In the genomic region with DNA sequence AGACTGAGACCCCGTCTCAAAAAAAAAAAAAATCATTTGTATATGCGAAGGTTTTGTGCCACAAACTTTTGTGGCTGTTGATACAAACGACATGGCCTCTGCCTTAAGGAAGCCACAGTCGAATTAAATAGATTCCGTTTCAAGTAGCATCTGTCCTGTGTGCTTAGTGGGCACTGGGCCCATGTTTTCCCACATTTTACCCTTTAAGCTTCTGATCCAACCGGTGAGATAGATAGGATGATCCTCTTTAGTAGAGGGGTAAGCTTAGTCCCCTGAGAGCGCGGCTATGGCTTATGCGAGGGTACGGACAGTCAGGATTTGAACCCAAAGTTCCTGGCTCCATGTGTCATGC, we compare ENCODE assay signal across 8 cellular contexts.
DNase-seq lines count a peak whose midpoint lies in the region; ATAC-seq and TF ChIP-seq lines count a peak whose summit lies in the region.

No MANE protein-coding gene starts in this region.

- no peak for DNase-seq in choroid plexus epithelial cell (ENCODE audit: low read depth)
- DNase-seq in nephron progenitor cell, result no peak
- no peak for DNase-seq in DMS153 treated with DMSO at 0.1 percent for 48 hours (lab: John Stamatoyannopoulos, UW; ENCODE audit: unreplicated experiment)
- DNase-seq in NOMO-1 treated with DMSO at 0.1 percent for 48 hours (lab: John Stamatoyannopoulos, UW; ENCODE audit: unreplicated experiment), result no peak
- no peak for DNase-seq in COLO668 (lab: John Stamatoyannopoulos, UW; ENCODE audit: unreplicated experiment)

- H4K20me1 ChIP-seq in BLaER1, result no peaks in the 10 kb centered on the region

- no peaks in the 10 kb centered on the region for H3K9me3 Mint-ChIP-seq in nephron progenitor cell

- H3K4me3 ChIP-seq in BLaER1 (peak overlapping the region; percentile 79), choroid plexus epithelial cell (ENCODE audit: low read depth, low read length) (peak overlapping the region; percentile 78)

- H3K36me3 ChIP-seq in BLaER1 (peaks cover 15% of the 10 kb centered on the region; the same call in 1 of the 2 replicates), KOPT-K1 (ENCODE audit: insufficient read depth, low read length) (no peaks in the 10 kb centered on the region)

- H3K27ac ChIP-seq in BLaER1, result peak overlapping the region; percentile 88; the same call in 1 of the 2 replicates
- H3K27ac ChIP-seq in KOPT-K1 (ENCODE audit: low read depth, low read length, poor library complexity, severe bottlenecking), result peak overlapping the region; percentile 76

- no peaks in the 10 kb centered on the region for H3K9me3 ChIP-seq in BLaER1
- no peaks in the 10 kb centered on the region for H3K9me3 ChIP-seq in KOPT-K1 (ENCODE audit: insufficient read depth, low read length, poor library complexity, severe bottlenecking)

- no peaks in the 10 kb centered on the region for H3K27me3 ChIP-seq in BLaER1

- peak overlapping the region; percentile 90 for H3K4me3 Mint-ChIP-seq in nephron progenitor cell

- peaks cover 20% of the 10 kb centered on the region for H3K4me1 ChIP-seq in BLaER1

- TF ChIP-seq CTCF in choroid plexus epithelial cell (conservative IDR thresholded peaks at IDR 0.05; ENCODE audit: low read depth, low read length), result no peak
- no peak for TF ChIP-seq CTCF in nephron progenitor cell (IDR thresholded peaks at IDR 0.05)

- ATAC-seq in GM21737 (IDR thresholded peaks at IDR 0.05; ENCODE audit: unreplicated experiment), result no peak

- no peaks in the 10 kb centered on the region for H3K27me3 Mint-ChIP-seq in nephron progenitor cell (ENCODE audit: low read depth, poor library complexity)

- peaks cover 18% of the 10 kb centered on the region for H3K4me1 Mint-ChIP-seq in nephron progenitor cell

- H3K9ac ChIP-seq in BLaER1, result peak overlapping the region; percentile 85

- H3K36me3 Mint-ChIP-seq in nephron progenitor cell (ENCODE audit: low read depth), result peaks cover 14% of the 10 kb centered on the region

- no peak overlapping the region for H3K27ac Mint-ChIP-seq in nephron progenitor cell

- H3K4me2 ChIP-seq in BLaER1, result peak overlapping the region; percentile 99
